14 cellular contexts compared by ENCODE assay signal in the genomic region with DNA sequence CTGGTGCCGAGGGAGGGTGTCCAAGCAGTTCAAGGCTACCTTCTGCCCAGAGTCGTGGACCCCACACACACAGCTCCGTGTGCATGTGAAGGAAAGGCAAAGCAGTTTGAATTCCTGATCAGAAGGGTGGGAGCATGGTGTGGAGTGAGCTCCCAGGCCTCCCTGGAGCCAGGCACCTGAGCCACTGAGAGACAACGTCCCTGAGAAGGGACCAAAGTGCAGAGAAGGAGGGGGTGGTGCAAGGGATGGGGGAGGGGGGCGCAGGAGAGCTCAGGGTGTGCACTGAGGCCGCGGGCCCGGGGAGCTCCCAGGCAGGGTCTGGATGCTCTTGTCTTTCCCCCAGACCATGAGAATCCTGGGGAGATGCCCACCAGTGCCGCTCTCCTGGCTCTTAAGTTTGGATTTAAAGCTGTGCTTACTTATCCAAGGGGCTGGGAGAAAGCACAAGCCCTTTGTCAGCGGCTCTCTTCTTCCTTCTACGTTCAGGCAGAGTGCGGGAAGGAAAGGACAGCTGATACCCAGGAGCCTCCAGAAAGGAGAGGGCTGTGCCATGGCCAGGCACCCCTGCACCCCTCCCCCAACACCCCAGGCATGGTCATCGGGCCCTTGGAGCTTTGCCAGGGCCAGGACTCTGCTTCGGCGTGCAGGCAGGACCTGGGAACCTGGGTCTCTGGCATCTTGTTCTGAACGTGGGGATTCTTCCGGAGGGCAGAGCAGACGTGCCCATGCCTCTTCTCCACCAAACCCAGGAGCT. TPM values are rescaled to one million over a fixed set of nuclear protein-coding genes. Genes with fewer than 3 reads are reported as not detected.
A peak's percentile ranks its signal among the peaks of the same experiment; 100 is the strongest.
DNase-seq lines count a peak whose midpoint lies in the region; ATAC-seq, FAIRE-seq and TF ChIP-seq lines count a peak whose summit lies in the region.
"Had no signal": no experiment of that assay in that cellular context is flagged by ENCODE, and none has a peak within 500 bp of the region (broad histone marks: within the 10 kb centered on the region; RNA-seq: fewer than 3 reads in every experiment).

No MANE protein-coding gene starts in this region.

- POLR2A ChIA-PET in K562 (lab: Yijun Ruan, JAX) (interaction anchor here (0.8 to 3.1 kb wide), 5 partner anchors 11 to 86 kb away, joined by 3 to 10 read pairs (median 4); no protein-coding TSS in a partner anchor), RWPE1 (lab: Yijun Ruan, JAX; ENCODE audit: low non-redundant PET) (no interaction called here)

- no peak overlapping the region for H3K27ac Mint-ChIP-seq in memory B cell
- H3K27ac Mint-ChIP-seq in nephron progenitor cell, result no peak overlapping the region

- H3K9me3 Mint-ChIP-seq in memory B cell (no peaks in the 10 kb centered on the region), nephron progenitor cell (no peaks in the 10 kb centered on the region)

- intact Hi-C loops in Right ventricle myocardium superior (cut with DNase I), result no loop called here
- intact Hi-C loops in Right ventricle myocardium inferior (cut with DNase I), result no loop called here
- intact Hi-C loops in K562 (cut with micrococcal nuclease), result no loop called here
- intact Hi-C loops in tibial artery (cut with DNase I; ENCODE audit: low total_unique reads), result no loop called here

- no peak overlapping the region for H3K27ac ChIP-seq in K562 (ENCODE audit: extremely low read depth, low read depth, low read length)
- peak overlapping the region; percentile 69 to 72 for H3K27ac ChIP-seq in tibial artery
- no peak overlapping the region for H3K27ac ChIP-seq in RWPE1
- H3K27ac ChIP-seq: SJSA1 had no signal

- BruUV-seq in K562 (replicated peaks; lab: Mats Ljungman, UMichigan), result no TSS peak

- TF ChIP-seq POLR2A in K562 (conservative IDR thresholded peaks at IDR 0.05), result no peak

- H3K27me3 ChIP-seq in K562 (ENCODE audit: control insufficient read depth in 2 of 2, insufficient read depth in 2 of 2, low read length in 2 of 2), result peaks cover 60 to 74% of the 10 kb centered on the region in 2 experiments
- peaks cover 0 to 17% of the 10 kb centered on the region in 2 donors for H3K27me3 ChIP-seq in tibial artery

- no peak overlapping the region for H3K4me2 ChIP-seq in K562 (ENCODE audit: insufficient read depth, low read length)

- H3K36me3 ChIP-seq in K562 (ENCODE audit: control insufficient read depth, insufficient read depth, low read length) (no peaks in the 10 kb centered on the region), tibial artery (no peaks in the 10 kb centered on the region)
- H3K36me3 ChIP-seq: SJSA1 had no signal

- no peaks in the 10 kb centered on the region for H3K36me3 Mint-ChIP-seq in memory B cell
- no peaks in the 10 kb centered on the region for H3K36me3 Mint-ChIP-seq in nephron progenitor cell (ENCODE audit: low read depth)

- H3K4me1 Mint-ChIP-seq in memory B cell (peaks cover 14% of the 10 kb centered on the region), nephron progenitor cell (peaks cover 49% of the 10 kb centered on the region)

- H3K79me2 ChIP-seq in K562 (ENCODE audit: control insufficient read depth, insufficient read depth, low read length), result no peaks in the 10 kb centered on the region

- no peaks in the 10 kb centered on the region for H3K9me1 ChIP-seq in K562 (ENCODE audit: control insufficient read depth, insufficient read depth, low read length)

- CTCF ChIA-PET in K562 (lab: Yijun Ruan, JAX; ENCODE audit: low intra/inter-chr PET ratio), result no interaction called here
- CTCF ChIA-PET in RWPE1 (lab: Yijun Ruan, JAX), result interaction anchor here (0.6 to 1.5 kb wide), 2 partner anchors 11 to 908 kb away, joined by 3 read pairs; no protein-coding TSS in a partner anchor

- no peak overlapping the region for H3K9ac ChIP-seq in K562 (ENCODE audit: insufficient read depth in 1 of 2, low read depth in 2 of 2, low read length in 2 of 2)

- DNase-seq in Right ventricle myocardium superior (peak; percentile 45), Right ventricle myocardium inferior (ENCODE audit: missing footprints) (no peak), K562 (ENCODE audit: extremely low read depth in 1 of 4, low spot score in 3 of 4) (no peak), memory B cell (ENCODE audit: low spot score in 2 of 2) (no peak), tibial artery (no peak), SW 1271 (lab: John Stamatoyannopoulos, UW) (no peak), RWPE1 (ENCODE audit: low spot score) (no peak), nephron progenitor cell (no peak)
- DNase-seq: activated T-cell treated with anti-CD3 and anti-CD28 coated beads for 4 hours; NCI-H1105; NK-92 treated with Interleukin-12 subunit alpha and Interleukin-12 subunit beta, amount 100 ng/mL, for 24 hours had no signal

- H4K20me1 ChIP-seq in K562 (replicated peaks; ENCODE audit: control insufficient read depth, insufficient read depth, low read length), result 0 out of 2 replicates have a peak, but pooled peaks cover 3% of the 10 kb centered on the region

- H3K4me3 Mint-ChIP-seq in memory B cell, result peak overlapping the region; percentile 8
- no peak overlapping the region for H3K4me3 Mint-ChIP-seq in nephron progenitor cell

- no peaks in the 10 kb centered on the region for H3K9me3 ChIP-seq in K562 (replicated peaks; ENCODE audit: control insufficient read depth, insufficient read depth, low read depth, low read length)
- no peaks in the 10 kb centered on the region for H3K9me3 ChIP-seq in tibial artery
- H3K9me3 ChIP-seq: SJSA1 had no signal

- TF ChIP-seq RAD21 in K562 (CRISPR knock-in tag; conservative IDR thresholded peaks at IDR 0.05 in 1 of 2, IDR thresholded peaks at IDR 0.05 in 1 of 2), result no peak

- FAIRE-seq in K562 (lab: Jason Lieb, UNC), result no peak

- TF ChIP-seq EP300 in K562 (IDR thresholded peaks at IDR 0.05; ENCODE audit: low read length), result no peak

- no peak overlapping the region for H3K4me3 ChIP-seq in K562
- H3K4me3 ChIP-seq in tibial artery, result no peak overlapping the region
- H3K4me3 ChIP-seq: SJSA1 had no signal

- in situ Hi-C loops in K562 (cut with MboI), result no loop called here

- WGBS in K562 (ENCODE audit: insufficient coverage, low coverage, missing lambda C conversion rate), result 4% methylated on average over 17 of the region's 18 CpGs

- no peak for TF ChIP-seq CTCF in K562 (IDR thresholded peaks at IDR 0.05 in 2 of 3, conservative IDR thresholded peaks at IDR 0.05 in 1 of 3; ENCODE audit: insufficient read depth in 2 of 3, low read depth in 1 of 3, low read length in 3 of 3)
- TF ChIP-seq CTCF in tibial artery (IDR thresholded peaks at IDR 0.05), result no peak
- TF ChIP-seq CTCF in RWPE1 (conservative IDR thresholded peaks at IDR 0.05; ENCODE audit: low read depth), result no peak
- no peak for TF ChIP-seq CTCF in nephron progenitor cell (IDR thresholded peaks at IDR 0.05)

- H3K27me3 Mint-ChIP-seq in memory B cell (peaks cover 32% of the 10 kb centered on the region), nephron progenitor cell (ENCODE audit: low read depth, poor library complexity) (peaks cover 83% of the 10 kb centered on the region)

- ATAC-seq in Right ventricle myocardium superior (ENCODE audit: poor library complexity) (peak; percentile 13), Right ventricle myocardium inferior (no peak), K562 (no peak), memory B cell (ENCODE audit: low read depth) (no peak)

- no peak overlapping the region for H2AFZ ChIP-seq in K562 (ENCODE audit: low read depth, low read length)

- H3K4me1 ChIP-seq in K562 (replicated peaks in 1 of 2; ENCODE audit: control insufficient read depth in 2 of 2, insufficient read depth in 2 of 2, low read length in 2 of 2) (peaks cover 6 to 15% of the 10 kb centered on the region in 2 experiments; a peak in 4 of 5 replicates), tibial artery (peaks cover 0 to 55% (median 49%) of the 10 kb centered on the region in 4 donors)

TF ChIP-seq in K562, 482 proteins besides CTCF, POLR2A, EP300 and RAD21:
- 0 out of 2 replicates have a peak, but pooled peaks have one; percentile 12 for TF ChIP-seq EZH2 (IDR thresholded peaks at IDR 0.05; ENCODE audit: borderline replicate concordance, low read depth, low read length)
- TF ChIP-seq KDM2B (CRISPR knock-in tag; IDR thresholded peaks at IDR 0.05), result no peak
- peak; percentile 49; the same call in 1 of the 2 replicates for TF ChIP-seq NFIC (IDR thresholded peaks at IDR 0.05)
TF ChIP-seq in K562: peak in this region for 2.

RNA-seq across cellular contexts. Expression of a gene that starts 24.1 kb away (rescaled TPM):
- 577 TPM for total RNA-seq in Right ventricle myocardium superior
- total RNA-seq in Right ventricle myocardium inferior, result 1,694 TPM
- not detected in 2 replicates for total RNA-seq in K562 (2011; cell fraction: chromatin; rRNA removed; ENCODE audit: low replicate concordance)
- total RNA-seq in K562 (2011; cell fraction: nucleolus; rRNA removed), result not detected in 2 replicates
- total RNA-seq in K562 (2011; cell fraction: nucleoplasm; rRNA removed), result not detected in 2 replicates
- total RNA-seq in K562 (2014; rRNA removed), result 0.36 TPM in 1 of 2 replicates, not detected in the other
- not detected in 2 replicates for total RNA-seq in K562 (2014; rRNA removed; fragmentation: Illumina TruSeq; extraction: Trizol)
- total RNA-seq in K562 (2015; rRNA removed; fragmentation: Illumina TruSeq; extraction: Trizol), result 0.15 TPM in 1 of 2 replicates, not detected in the other
- total RNA-seq in K562 (2021), result not detected in 2 replicates
- 0.07 TPM in 1 of 2 replicates, not detected in the other for polyA plus RNA-seq in K562 (2011; rRNA removed)
- polyA plus RNA-seq in K562 (2011; cell fraction: cytosol; rRNA removed), result 0.16 TPM in 1 of 2 replicates, not detected in the other
- 0.11 and 0.18 TPM in 2 replicates for polyA plus RNA-seq in K562 (2011; cell fraction: nucleus; rRNA removed)
- 0.08 and 0.14 TPM in 2 replicates for polyA plus RNA-seq in K562 (2012)
- 0.07 TPM in 1 of 2 replicates, not detected in the other for polyA plus RNA-seq in K562 (2014; fragmentation: Illumina TruSeq; extraction: Trizol)
- not detected for polyA plus RNA-seq in K562 (2014; fragmentation: Nextera tagmentation; extraction: Ambion mirVana)
- not detected in 2 replicates for polyA plus RNA-seq in K562 (2014; rRNA removed)
- not detected in 2 replicates for polyA minus RNA-seq in K562 (2011; rRNA and poly(A)+ RNA removed)
- polyA minus RNA-seq in K562 (2011; cell fraction: cytosol; rRNA and poly(A)+ RNA removed), result not detected in 2 replicates
- polyA minus RNA-seq in K562 (2011; cell fraction: nucleus; rRNA and poly(A)+ RNA removed), result not detected in 2 replicates
- total RNA-seq: HT1080, SJSA1, subcutaneous adipose tissue had no signal

Comparison
In these comparisons a context has a peak if more than half of its experiments do, and no peak if none do; other contexts are left out.
1. H3K27ac ChIP-seq: peak in tibial artery (2 of 2); none in K562 (single experiment) and RWPE1 (single experiment).
2. RNA of a gene that starts 24.1 kb away (total RNA-seq): 1,694 TPM in Right ventricle myocardium inferior (single experiment) and 577 TPM in Right ventricle myocardium superior (single experiment); 0.15 to 0.36 TPM in K562; every median in the first group is over 100 times any median in the second.